In genomic region chr19:17909017-17909732, GRCh38 we compare ENCODE assay signal across 32 cellular contexts. TPM values are rescaled to one million over a fixed set of nuclear protein-coding genes. Genes with fewer than 3 reads are reported as not detected.
DNase-seq lines count a peak whose midpoint lies in the region; ATAC-seq and TF ChIP-seq lines count a peak whose summit lies in the region.
"Had no signal": no experiment of that assay in that cellular context is flagged by ENCODE, and none has a peak within 500 bp of the region (broad histone marks: within the 10 kb centered on the region; RNA-seq: fewer than 3 reads in every experiment).

No MANE protein-coding gene starts in this region.

- no peaks in the 10 kb centered on the region for H3K36me3 Mint-ChIP-seq in neural progenitor cell
- H3K36me3 Mint-ChIP-seq: stimulated activated effector memory CD8-positive, alpha-beta T cell treated with anti-CD3 and anti-CD28 coated beads, Interleukin-12 subunit alpha, Interleukin-12 subunit beta, amount 100 ng/mL, for 72 hours; type B pancreatic cell had no signal

- peaks cover 9% of the 10 kb centered on the region for H3F3A ChIP-seq in neural progenitor cell (ENCODE audit: low read depth)

- H3K4me1 Mint-ChIP-seq in neural progenitor cell: peaks cover 6% of the 10 kb centered on the region
- H3K4me1 Mint-ChIP-seq: B cell; nephron progenitor cell; stimulated activated effector memory CD8-positive, alpha-beta T cell treated with anti-CD3 and anti-CD28 coated beads, Interleukin-12 subunit alpha, Interleukin-12 subunit beta, amount 100 ng/mL, for 72 hours had no signal

- peaks cover 8% of the 10 kb centered on the region for H3K4me1 ChIP-seq in neural progenitor cell

- H3K4me3 ChIP-seq in H7 (ENCODE audit: insufficient read depth, low read depth, low read length) (no peak overlapping the region), epithelial cell of esophagus (ENCODE audit: low read length) (no peak overlapping the region), neural progenitor cell (no peak overlapping the region)

- H3K4me2 ChIP-seq in neural progenitor cell: peak overlapping the region; percentile 55

- no peak overlapping the region for H3K9ac ChIP-seq in neural progenitor cell

- H2AFZ ChIP-seq in neural progenitor cell (replicated peaks): peak overlapping the region; percentile 95

- H3K27me3 ChIP-seq in H7 (ENCODE audit: control insufficient read depth, insufficient read depth, low read length) (no peaks in the 10 kb centered on the region), neural progenitor cell (no peaks in the 10 kb centered on the region)

- TF ChIP-seq CTCF in RWPE1 (conservative IDR thresholded peaks at IDR 0.05; ENCODE audit: low read depth) (no peak), epithelial cell of esophagus (IDR thresholded peaks at IDR 0.05; ENCODE audit: insufficient read depth, low read depth, low read length, missing control alignments) (no peak), neural progenitor cell (IDR thresholded peaks at IDR 0.05) (no peak)

- DNase-seq in H7 (peak; percentile 69), RWPE1 (ENCODE audit: low spot score) (no peak), epithelial cell of esophagus (ENCODE audit: low read depth) (peak; percentile 62), neural progenitor cell (ENCODE audit: low spot score) (peak; percentile 49), NAMALWA (ENCODE audit: low spot score) (no peak), NCI-H1092 treated with DMSO at 0.1 percent for 48 hours (lab: John Stamatoyannopoulos, UW) (no peak), left lobe of liver (ENCODE audit: low spot score) (no peak)
- DNase-seq: activated CD4-positive, alpha-beta T cell treated with anti-CD3 and anti-CD28 coated beads for 1 hour; activated CD8-positive, alpha-beta T cell treated with anti-CD3 and anti-CD28 coated beads for 36 hours; anterior cingulate cortex; central memory CD4-positive, alpha-beta T cell; GDM1; glutamatergic neuron; HFFc6; kidney glomerular epithelial cell; NCI-H187; NCI-H2227 treated with DMSO at 0.1 percent for 48 hours; NCI-H526 treated with DMSO at 0.1 percent for 48 hours; nephron progenitor cell; posterior cingulate gyrus; right cardiac atrium; stimulated activated CD4-positive, alpha-beta T cell treated with anti-CD3 and anti-CD28 coated beads, Interleukin-12 subunit alpha, Interleukin-12 subunit beta, amount 100 ng/mL, for 4 hours; stimulated activated CD4-positive, alpha-beta T cell treated with anti-CD3 and anti-CD28 coated beads, Interleukin-4, amount 100 ng/mL, for 24 hours had no signal

- H3K27ac Mint-ChIP-seq in neural progenitor cell: no peak overlapping the region
- H3K27ac Mint-ChIP-seq: activated CD8-positive, alpha-beta T cell treated with anti-CD3 and anti-CD28 coated beads for 36 hours; activated naive CD4-positive, alpha-beta T cell treated with anti-CD3 and anti-CD28 coated beads, Interleukin-2, amount 50 U/mL, for 72 hours; B cell; HFFc6; nephron progenitor cell; stimulated activated effector memory CD8-positive, alpha-beta T cell treated with anti-CD3 and anti-CD28 coated beads, Interleukin-12 subunit alpha, Interleukin-12 subunit beta, amount 100 ng/mL, for 72 hours; type B pancreatic cell had no signal

- H3K27ac ChIP-seq in RWPE1 (peak overlapping the region; percentile 56), neural progenitor cell (peak overlapping the region; percentile 64)

- no peaks in the 10 kb centered on the region for H3K79me2 ChIP-seq in neural progenitor cell (ENCODE audit: low read depth)

- POLR2A ChIA-PET in RWPE1 (lab: Yijun Ruan, JAX; ENCODE audit: low non-redundant PET): interaction anchor here (1.1 kb wide), 1 partner anchor 23 kb away, joined by 3 read pairs; the partner anchor contains the start of gene CCDC124

- H3K27me3 Mint-ChIP-seq in neural progenitor cell (ENCODE audit: insufficient read depth, low read depth): peaks cover 2% of the 10 kb centered on the region
- H3K27me3 Mint-ChIP-seq: type B pancreatic cell had no signal

- no peak overlapping the region for H3K4me3 Mint-ChIP-seq in neural progenitor cell
- H3K4me3 Mint-ChIP-seq: activated CD8-positive, alpha-beta T cell treated with anti-CD3 and anti-CD28 coated beads for 36 hours; B cell; HFFc6; nephron progenitor cell; stimulated activated effector memory CD8-positive, alpha-beta T cell treated with anti-CD3 and anti-CD28 coated beads, Interleukin-12 subunit alpha, Interleukin-12 subunit beta, amount 100 ng/mL, for 72 hours; type B pancreatic cell had no signal

- H4K20me1 ChIP-seq in neural progenitor cell (ENCODE audit: low read depth): no peaks in the 10 kb centered on the region

- H3K36me3 ChIP-seq in H7 (replicated peaks; ENCODE audit: control insufficient read depth, insufficient read depth, low read length): no peaks in the 10 kb centered on the region
- no peaks in the 10 kb centered on the region for H3K36me3 ChIP-seq in neural progenitor cell

- no peak for ATAC-seq in HG02798 (IDR thresholded peaks at IDR 0.05; ENCODE audit: poor library complexity, unreplicated experiment)
- no peak for ATAC-seq in left lobe of liver
- ATAC-seq: activated CD8-positive, alpha-beta T cell treated with anti-CD3 and anti-CD28 coated beads for 36 hours; activated naive CD4-positive, alpha-beta T cell treated with anti-CD3 and anti-CD28 coated beads, Interleukin-2, amount 50 U/mL, for 72 hours; right cardiac atrium; stimulated activated effector memory CD8-positive, alpha-beta T cell treated with anti-CD3 and anti-CD28 coated beads, Interleukin-12 subunit alpha, Interleukin-12 subunit beta, amount 100 ng/mL, for 72 hours had no signal

- CTCF ChIA-PET in RWPE1 (lab: Yijun Ruan, JAX): interaction anchor here (0.5 to 0.8 kb wide), 3 partner anchors 17 to 251 kb away, joined by 3 to 4 read pairs (median 3); no protein-coding TSS in a partner anchor

- peaks cover 5% of the 10 kb centered on the region for H3K9me3 ChIP-seq in neural progenitor cell (ENCODE audit: low read depth)

- peaks cover 18% of the 10 kb centered on the region for H3K9me3 Mint-ChIP-seq in neural progenitor cell
- H3K9me3 Mint-ChIP-seq: type B pancreatic cell had no signal

RNA-seq across cellular contexts. Expression of gene CCDC124, which starts 23.6 kb away (rescaled TPM):
- total RNA-seq in H7 (2014; rRNA removed; shearing (Covaris generic)): 39.7 and 55.4 TPM in 2 replicates
- total RNA-seq in neural progenitor cell (ENCODE audit: low replicate concordance): 23.3 and 54.9 TPM in 2 replicates
- total RNA-seq in left lobe of liver: 31.6 TPM

RNA-seq across cellular contexts. Expression of gene SLC5A5, which starts 37.4 kb away (rescaled TPM):
- total RNA-seq in H7 (2014; rRNA removed; shearing (Covaris generic)): 1.5 and 1.6 TPM in 2 replicates
- total RNA-seq in neural progenitor cell (ENCODE audit: low replicate concordance): 0.37 and 0.51 TPM in 2 replicates
- total RNA-seq in left lobe of liver: not detected
- total RNA-seq: dermis microvascular lymphatic vessel endothelial cell, HFFc6, LHCN-M2, lung microvascular endothelial cell, right cardiac atrium, RPMI7951 had no signal

RNA-seq across cellular contexts. Expression of gene RPL18A, which starts 49.5 kb away (rescaled TPM):
- 2,178 and 2,213 TPM in 2 replicates for total RNA-seq in H7 (2014; rRNA removed; shearing (Covaris generic))
- 975 and 1,520 TPM in 2 replicates for total RNA-seq in neural progenitor cell (ENCODE audit: low replicate concordance)
- 493 TPM for total RNA-seq in left lobe of liver

RNA-seq across cellular contexts. Expression of gene KCNN1, which starts 57.7 kb away (rescaled TPM):
- 4.3 and 7.4 TPM in 2 replicates for total RNA-seq in H7 (2014; rRNA removed; shearing (Covaris generic))
- total RNA-seq in neural progenitor cell (ENCODE audit: low replicate concordance): 1.8 and 5.5 TPM in 2 replicates
- total RNA-seq in left lobe of liver: not detected
- total RNA-seq: B cell, HFFc6, RPMI7951 had no signal

Comparison
In these comparisons a context has a peak if more than half of its experiments do, and no peak if none do; other contexts are left out.
1. DNase-seq: peak in H7 (single experiment), epithelial cell of esophagus (single experiment) and neural progenitor cell (single experiment); none in RWPE1 (single experiment), NAMALWA (single experiment), NCI-H1092 treated with DMSO at 0.1 percent for 48 hours (single experiment) and left lobe of liver (single experiment).